1 cellular context compared by ENCODE assay signal in the genomic region with DNA sequence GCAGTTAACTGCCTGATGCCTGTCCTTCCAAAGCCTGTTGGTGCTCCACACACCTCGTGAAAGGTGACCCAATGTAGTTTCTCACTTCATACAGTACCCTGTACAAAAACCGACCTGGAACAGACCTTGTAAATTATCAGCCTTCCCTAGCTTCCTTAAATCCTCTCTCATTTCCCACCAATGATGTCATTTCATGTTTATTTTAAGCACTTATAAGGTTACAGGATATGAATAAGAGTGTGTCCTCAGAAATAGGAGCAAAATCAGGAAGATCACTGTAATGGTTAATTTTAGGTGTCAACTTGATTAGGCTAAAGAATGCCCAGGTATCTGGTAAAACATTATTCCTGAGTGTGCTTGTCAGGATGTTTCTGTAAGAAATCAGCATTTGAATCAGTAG.
TF ChIP-seq lines count a peak whose summit lies in the region.

No MANE protein-coding gene starts in this region.

TF ChIP-seq in SK-N-SH treated with all-trans-retinoic acid at 6 μM for 48 hours, 23 proteins besides CTCF, POLR2A, EP300 and RAD21 (continued from another document):
- no peak for TF ChIP-seq OSR1 (CRISPR knock-in tag; IDR thresholded peaks at IDR 0.05)
- no peak for TF ChIP-seq GLIS3 (CRISPR knock-in tag; IDR thresholded peaks at IDR 0.05)
- TF ChIP-seq, protein P1, sequence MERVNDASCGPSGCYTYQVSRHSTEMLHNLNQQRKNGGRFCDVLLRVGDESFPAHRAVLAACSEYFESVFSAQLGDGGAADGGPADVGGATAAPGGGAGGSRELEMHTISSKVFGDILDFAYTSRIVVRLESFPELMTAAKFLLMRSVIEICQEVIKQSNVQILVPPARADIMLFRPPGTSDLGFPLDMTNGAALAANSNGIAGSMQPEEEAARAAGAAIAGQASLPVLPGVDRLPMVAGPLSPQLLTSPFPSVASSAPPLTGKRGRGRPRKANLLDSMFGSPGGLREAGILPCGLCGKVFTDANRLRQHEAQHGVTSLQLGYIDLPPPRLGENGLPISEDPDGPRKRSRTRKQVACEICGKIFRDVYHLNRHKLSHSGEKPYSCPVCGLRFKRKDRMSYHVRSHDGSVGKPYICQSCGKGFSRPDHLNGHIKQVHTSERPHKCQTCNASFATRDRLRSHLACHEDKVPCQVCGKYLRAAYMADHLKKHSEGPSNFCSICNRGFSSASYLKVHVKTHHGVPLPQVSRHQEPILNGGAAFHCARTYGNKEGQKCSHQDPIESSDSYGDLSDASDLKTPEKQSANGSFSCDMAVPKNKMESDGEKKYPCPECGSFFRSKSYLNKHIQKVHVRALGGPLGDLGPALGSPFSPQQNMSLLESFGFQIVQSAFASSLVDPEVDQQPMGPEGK (CRISPR knock-in tag; IDR thresholded peaks at IDR 0.05; ENCODE audit: borderline replicate concordance): no peak
